8 cellular contexts compared by ENCODE assay signal in the genomic region with DNA sequence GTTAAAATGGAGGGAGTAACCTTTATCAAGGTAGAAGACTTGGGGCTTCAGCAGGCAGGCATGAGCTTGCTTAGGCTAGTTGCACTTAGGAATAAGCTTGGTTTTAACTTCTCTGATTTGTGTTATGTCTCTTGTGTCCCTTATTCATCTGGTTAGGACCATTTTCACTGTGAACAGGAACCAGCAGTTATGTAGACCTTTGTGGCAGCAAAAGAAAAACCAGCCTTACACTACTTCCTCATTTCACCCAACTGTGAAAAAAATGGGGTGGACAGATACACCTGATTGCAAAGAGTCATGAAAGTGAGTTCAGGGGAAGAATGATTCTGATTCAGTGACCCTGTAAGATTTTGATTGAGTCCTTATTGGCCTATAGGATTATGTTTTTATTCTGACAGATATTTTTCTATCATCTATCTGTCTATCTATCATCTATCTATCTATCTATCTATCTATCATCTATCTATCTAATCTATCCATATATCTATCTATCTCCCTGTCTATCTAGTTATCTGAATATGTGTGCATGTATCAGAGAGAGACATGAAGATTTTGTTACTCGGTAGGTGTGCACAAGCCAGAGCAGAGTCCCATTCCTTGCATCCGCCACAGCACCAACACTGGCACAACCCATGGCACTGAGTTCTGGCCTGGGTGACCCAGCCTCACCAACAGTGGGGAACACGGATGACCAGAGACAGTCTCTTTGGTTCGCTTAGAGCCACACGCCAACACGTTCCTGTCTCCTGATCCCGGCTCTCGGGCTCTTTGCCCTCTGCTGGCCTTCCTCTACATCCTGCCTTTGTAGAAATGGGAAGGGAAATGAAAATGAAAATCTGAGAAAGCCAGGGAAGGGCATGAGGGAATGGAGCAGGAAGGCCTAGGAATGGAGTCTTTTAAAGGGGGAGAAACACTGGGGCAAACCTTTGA. TPM values are rescaled to one million over a fixed set of nuclear protein-coding genes. Genes with fewer than 3 reads are reported as not detected.
DNase-seq lines count a peak whose midpoint lies in the region; ATAC-seq and TF ChIP-seq lines count a peak whose summit lies in the region.

No MANE protein-coding gene starts in this region.

- TF ChIP-seq CTCF in esophagus muscularis mucosa (IDR thresholded peaks at IDR 0.05): no peak

- H3K4me3 ChIP-seq in esophagus muscularis mucosa: no peak overlapping the region

- intact Hi-C loops in esophagus muscularis mucosa (cut with DNase I): no loop called here

- WGBS in esophagus muscularis mucosa: 88% methylated on average over 8 of the region's 8 CpGs

- TF ChIP-seq POLR2A in esophagus muscularis mucosa (IDR thresholded peaks at IDR 0.05; ENCODE audit: low read depth): no peak

- peaks cover 34 to 52% (median 40%) of the 10 kb centered on the region in 4 donors for H3K4me1 ChIP-seq in esophagus muscularis mucosa

- no peaks in the 10 kb centered on the region for H3K36me3 ChIP-seq in esophagus muscularis mucosa

- peak; percentile 88 for ATAC-seq in GM21423 (IDR thresholded peaks at IDR 0.05; ENCODE audit: unreplicated experiment)
- ATAC-seq in HG03469 (IDR thresholded peaks at IDR 0.05; ENCODE audit: unreplicated experiment): peak; percentile 92

- TF ChIP-seq EP300 in esophagus muscularis mucosa (IDR thresholded peaks at IDR 0.05): no peak

- H3K27me3 ChIP-seq in esophagus muscularis mucosa: no peaks in the 10 kb centered on the region

- no peaks in the 10 kb centered on the region for H3K9me3 ChIP-seq in esophagus muscularis mucosa

- DNase-seq in GDM1 (lab: John Stamatoyannopoulos, UW): peak; percentile 70
- DNase-seq in esophagus muscularis mucosa (ENCODE audit: extremely low spot score): peak; percentile 62
- DNase-seq in stimulated activated CD4-positive, alpha-beta T cell treated with anti-CD3 and anti-CD28 coated beads, Interleukin-4, amount 100 ng/mL, for 1 hour: no peak
- no peak for DNase-seq in anterior cingulate cortex (lab: John Stamatoyannopoulos, UW)
- no peak for DNase-seq in activated CD4-positive, alpha-beta T cell treated with anti-CD3 and anti-CD28 coated beads for 1 hour
- no peak for DNase-seq in activated T-cell treated with anti-CD3 and anti-CD28 coated beads, Interleukin-2, amount 50 U/mL, for 48 hours

- H3K27ac ChIP-seq in esophagus muscularis mucosa (replicated peaks in 1 of 4): peak overlapping the region; percentile 46 to 63 (median 51)

RNA-seq across cellular contexts. Expression of a gene that starts 1.3 kb away (rescaled TPM):
- total RNA-seq in esophagus muscularis mucosa: 10 to 100 TPM in 1 of 4 donors, 1 to 10 TPM in 3; 3.1 to 11.1 (median 5.0) TPM

Comparison
In these comparisons a context has a peak if more than half of its experiments do, and no peak if none do; other contexts are left out.
1. DNase-seq: peak in GDM1 (single experiment) and esophagus muscularis mucosa (single experiment); none in stimulated activated CD4-positive, alpha-beta T cell treated with anti-CD3 and anti-CD28 coated beads, Interleukin-4, amount 100 ng/mL, for 1 hour (single experiment), anterior cingulate cortex (0 of 58), activated CD4-positive, alpha-beta T cell treated with anti-CD3 and anti-CD28 coated beads for 1 hour (single experiment) and activated T-cell treated with anti-CD3 and anti-CD28 coated beads, Interleukin-2, amount 50 U/mL, for 48 hours (0 of 2).